In the genomic region with DNA sequence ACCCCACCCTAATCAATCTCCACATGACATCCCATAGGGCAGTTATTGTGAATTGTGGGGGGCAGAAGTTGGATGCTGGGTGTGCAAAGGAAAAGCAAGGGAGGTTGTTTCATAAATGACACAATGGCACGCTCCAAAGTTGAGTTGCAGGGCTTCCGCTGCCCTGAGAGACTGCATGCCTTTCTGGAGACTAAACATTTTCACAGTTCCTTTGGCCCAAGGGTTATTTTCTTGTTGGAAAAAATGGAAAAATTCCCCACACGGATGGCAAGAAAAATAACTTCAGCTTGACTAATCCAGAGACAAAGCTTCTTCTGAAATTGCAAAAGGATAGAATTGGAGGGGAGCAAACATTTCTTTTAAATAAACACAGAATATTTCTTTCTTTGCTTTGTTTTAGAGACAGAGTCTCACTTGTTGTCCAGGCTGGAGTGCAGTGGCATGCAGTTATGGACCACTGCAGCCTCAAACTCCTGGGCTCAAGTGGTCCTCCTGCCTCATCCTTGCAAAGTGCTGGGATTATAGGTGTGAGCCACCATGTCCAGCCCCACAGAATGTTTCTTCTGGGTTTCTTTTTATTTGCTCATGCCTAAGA, we compare ENCODE assay signal across 19 cellular contexts. TPM values are rescaled to one million over a fixed set of nuclear protein-coding genes. Genes with fewer than 3 reads are reported as not detected.
A peak's percentile ranks its signal among the peaks of the same experiment; 100 is the strongest.
DNase-seq lines count a peak whose midpoint lies in the region; ATAC-seq, FAIRE-seq and TF ChIP-seq lines count a peak whose summit lies in the region.
"Had no signal": no experiment of that assay in that cellular context is flagged by ENCODE, and none has a peak within 500 bp of the region (broad histone marks: within the 10 kb centered on the region; RNA-seq: fewer than 3 reads in every experiment).

No MANE protein-coding gene starts in this region.

- no peaks in the 10 kb centered on the region for H3K36me3 ChIP-seq in SK-N-SH (replicated peaks in 1 of 2; ENCODE audit: control insufficient read depth in 1 of 2, insufficient read depth in 2 of 2, low read length in 1 of 2)
- H3K36me3 ChIP-seq in fibroblast of lung (ENCODE audit: control insufficient read depth, insufficient read depth, low read length), result no peaks in the 10 kb centered on the region

- CTCF ChIA-PET in SK-N-SH (lab: Yijun Ruan, JAX), result interaction anchor here (1.1 to 1.4 kb wide), 2 partner anchors 17 to 281 kb away, joined by 3 to 4 read pairs; no protein-coding TSS in a partner anchor

- H3K27me3 ChIP-seq in SK-N-SH (ENCODE audit: insufficient read depth), result no peaks in the 10 kb centered on the region
- no peaks in the 10 kb centered on the region for H3K27me3 ChIP-seq in fibroblast of lung (ENCODE audit: control insufficient read depth, insufficient read depth, low read length)

- peak overlapping the region; percentile 76 to 97; a peak in 3 of 4 replicates for H3K27ac ChIP-seq in SK-N-SH (ENCODE audit: low read depth in 2 of 2, low read length in 1 of 2)
- H3K27ac ChIP-seq in fibroblast of lung (ENCODE audit: insufficient read depth, low read length), result peak overlapping the region; percentile 36

- POLR2A ChIA-PET in SK-N-SH (lab: Yijun Ruan, JAX), result no interaction called here

- no peaks in the 10 kb centered on the region for H3K9me2 ChIP-seq in SK-N-SH

- intact Hi-C loops in sciatic nerve (cut with DNase I), result no loop called here

- no peak for TF ChIP-seq RAD21 in SK-N-SH (IDR thresholded peaks at IDR 0.05; ENCODE audit: low read length)

- peak in 1 of 2 experiments; percentile 76; a peak in 1 of 4 replicates for TF ChIP-seq EP300 in SK-N-SH (IDR thresholded peaks at IDR 0.05; ENCODE audit: borderline replicate concordance in 1 of 2, low read depth in 1 of 2, low read length in 1 of 2)

- H4K20me1 ChIP-seq in SK-N-SH (ENCODE audit: insufficient read depth) (no peaks in the 10 kb centered on the region), fibroblast of lung (ENCODE audit: control insufficient read depth, extremely low read depth, insufficient read depth, low read length) (no peaks in the 10 kb centered on the region)

- H2AFZ ChIP-seq in SK-N-SH (ENCODE audit: low read depth) (no peak overlapping the region; the same call in 1 of the 2 replicates), fibroblast of lung (ENCODE audit: low read length) (no peak overlapping the region)

- H3K79me2 ChIP-seq in SK-N-SH (ENCODE audit: insufficient read depth) (0 out of 2 replicates have a peak, but pooled peaks cover 5% of the 10 kb centered on the region), fibroblast of lung (ENCODE audit: control insufficient read depth, insufficient read depth, low read length) (no peaks in the 10 kb centered on the region)

- H3F3A ChIP-seq in SK-N-SH (replicated peaks; ENCODE audit: insufficient read depth), result peaks cover 64% of the 10 kb centered on the region

- ATAC-seq in sciatic nerve, result peak; percentile 55
- ATAC-seq: mucosa of descending colon; stimulated activated naive CD8-positive, alpha-beta T cell treated with anti-CD3 and anti-CD28 coated beads, Interleukin-15, amount 100 ng/mL, for 72 hours; WTC11 had no signal

- TF ChIP-seq CTCF in SK-N-SH (IDR thresholded peaks at IDR 0.05), result no peak
- no peak for TF ChIP-seq CTCF in fibroblast of lung (conservative IDR thresholded peaks at IDR 0.05 in 1 of 2, IDR thresholded peaks at IDR 0.05 in 1 of 2; ENCODE audit: low read depth in 1 of 2, low read length in 2 of 2)

- H3K4me1 ChIP-seq in SK-N-SH (ENCODE audit: control insufficient read depth in 1 of 2, insufficient read depth in 2 of 2, low read depth in 1 of 2, low read length in 1 of 2), result peaks cover 6 to 42% of the 10 kb centered on the region in 2 experiments
- H3K4me1 ChIP-seq in fibroblast of lung (ENCODE audit: control insufficient read depth, extremely low read depth, insufficient read depth, low read length), result peaks cover 17% of the 10 kb centered on the region

- H3K4me3 ChIP-seq in SK-N-SH (ENCODE audit: low read depth in 2 of 2, low read length in 1 of 2) (no peak overlapping the region), fibroblast of lung (replicated peaks in 1 of 4; ENCODE audit: control extremely low read depth in 1 of 4, insufficient read depth in 1 of 4, low read depth in 3 of 4, low read length in 4 of 4) (no peak overlapping the region)
- H3K4me3 ChIP-seq: mucosa of descending colon had no signal

- DNase-seq in EH (ENCODE audit: low read depth), result peak; percentile 98
- DNase-seq in SK-N-SH, result no peak
- peak; percentile 72 to 92 for DNase-seq in fibroblast of lung (ENCODE audit: low read depth in 2 of 2)
- no peak for DNase-seq in sciatic nerve (ENCODE audit: low spot score)
- DNase-seq in activated CD4-positive, alpha-beta T cell treated with anti-CD3 and anti-CD28 coated beads, Interleukin-2, amount 50 U/mL, for 4 hours, result no peak
- DNase-seq in HTR-8/SVneo (ENCODE audit: insufficient read length, low spot score), result no peak
- DNase-seq in dermis blood vessel endothelial cell, result no peak
- no peak for DNase-seq in NCI-H1105 (lab: John Stamatoyannopoulos, UW)
- DNase-seq: activated gamma-delta T cell; CD4-positive, alpha-beta memory T cell; effector CD8-positive, alpha-beta T cell; mucosa of descending colon; NCI-H1930; NCI-H526 treated with DMSO at 0.1 percent for 48 hours; stimulated activated CD4-positive, alpha-beta T cell treated with anti-CD3 and anti-CD28 coated beads, Interleukin-12 subunit alpha, Interleukin-12 subunit beta, amount 100 ng/mL, for 4 hours; stimulated activated naive CD8-positive, alpha-beta T cell treated with anti-CD3 and anti-CD28 coated beads, Interleukin-15, amount 100 ng/mL, for 72 hours; T-helper 1 cell had no signal

- H3K4me2 ChIP-seq in SK-N-SH (peak overlapping the region; percentile 64), fibroblast of lung (ENCODE audit: extremely low read depth, insufficient read depth, low read length) (peak overlapping the region; percentile 71)

- whole genome bisulfite sequencing in SK-N-SH (ENCODE audit: low lambda C conversion rate), result 44% methylated on average over 3 of the region's 3 CpGs

- no peak for FAIRE-seq in HTR-8/SVneo (lab: Jason Lieb, UNC)
- FAIRE-seq: keratinocyte had no signal

- H3K9me3 ChIP-seq in SK-N-SH (no peaks in the 10 kb centered on the region), fibroblast of lung (ENCODE audit: control insufficient read depth, insufficient read depth, low read depth, low read length) (no peaks in the 10 kb centered on the region)
- H3K9me3 ChIP-seq: mucosa of descending colon had no signal

- H3K9ac ChIP-seq in SK-N-SH (peak overlapping the region; percentile 67), fibroblast of lung (ENCODE audit: insufficient read depth, low read length) (no peak overlapping the region)

TF ChIP-seq in SK-N-SH, 30 proteins besides CTCF, POLR2A, EP300 and RAD21 (continues in another document):
- TF ChIP-seq JUND (IDR thresholded peaks at IDR 0.05), result no peak
- no peak for TF ChIP-seq TAF1 (IDR thresholded peaks at IDR 0.05; ENCODE audit: borderline replicate concordance, low read depth, low read length)
- TF ChIP-seq, protein P1, sequence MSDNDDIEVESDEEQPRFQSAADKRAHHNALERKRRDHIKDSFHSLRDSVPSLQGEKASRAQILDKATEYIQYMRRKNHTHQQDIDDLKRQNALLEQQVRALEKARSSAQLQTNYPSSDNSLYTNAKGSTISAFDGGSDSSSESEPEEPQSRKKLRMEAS (IDR thresholded peaks at IDR 0.05; ENCODE audit: low read depth), result peak; percentile 58; the same call in 1 of the 2 replicates
- TF ChIP-seq TEAD4 (IDR thresholded peaks at IDR 0.05; ENCODE audit: borderline replicate concordance, insufficient read depth), result peak; percentile 70
- no peak for TF ChIP-seq MXI1 (IDR thresholded peaks at IDR 0.05; ENCODE audit: low read depth, low read length)
- no peak for TF ChIP-seq FOXJ3 (CRISPR knock-in tag; IDR thresholded peaks at IDR 0.05)
- no peak for TF ChIP-seq NRF1 (IDR thresholded peaks at IDR 0.05; ENCODE audit: low read depth, low read length)
- no peak for TF ChIP-seq CHD2 (IDR thresholded peaks at IDR 0.05; ENCODE audit: low read length, partially characterized antibody)
- TF ChIP-seq TCF12 (IDR thresholded peaks at IDR 0.05), result peak; percentile 78
- no peak for TF ChIP-seq EZH2phosphoT487 (IDR thresholded peaks at IDR 0.05; ENCODE audit: borderline replicate concordance, low read depth)
- TF ChIP-seq FOSL2 (IDR thresholded peaks at IDR 0.05; ENCODE audit: borderline replicate concordance, low read depth), result peak; percentile 41; the same call in 1 of the 2 replicates
- no peak for TF ChIP-seq RCOR1 (IDR thresholded peaks at IDR 0.05; ENCODE audit: low read length)
- TF ChIP-seq, protein P2, sequence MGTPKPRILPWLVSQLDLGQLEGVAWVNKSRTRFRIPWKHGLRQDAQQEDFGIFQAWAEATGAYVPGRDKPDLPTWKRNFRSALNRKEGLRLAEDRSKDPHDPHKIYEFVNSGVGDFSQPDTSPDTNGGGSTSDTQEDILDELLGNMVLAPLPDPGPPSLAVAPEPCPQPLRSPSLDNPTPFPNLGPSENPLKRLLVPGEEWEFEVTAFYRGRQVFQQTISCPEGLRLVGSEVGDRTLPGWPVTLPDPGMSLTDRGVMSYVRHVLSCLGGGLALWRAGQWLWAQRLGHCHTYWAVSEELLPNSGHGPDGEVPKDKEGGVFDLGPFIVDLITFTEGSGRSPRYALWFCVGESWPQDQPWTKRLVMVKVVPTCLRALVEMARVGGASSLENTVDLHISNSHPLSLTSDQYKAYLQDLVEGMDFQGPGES (IDR thresholded peaks at IDR 0.05; ENCODE audit: low read depth, low read length), result no peak
- TF ChIP-seq RXRA (IDR thresholded peaks at IDR 0.05; ENCODE audit: borderline replicate concordance, low read depth), result peak; percentile 50; the same call in 1 of the 2 replicates
- TF ChIP-seq YY1 (IDR thresholded peaks at IDR 0.05; ENCODE audit: low read depth), result 0 out of 2 replicates have a peak, but pooled peaks have one; percentile 55
- peak; percentile 54; the same call in 1 of the 2 replicates for TF ChIP-seq NFIC (IDR thresholded peaks at IDR 0.05; ENCODE audit: borderline replicate concordance)

RNA-seq across cellular contexts. Expression of a gene that starts 19.1 kb away (rescaled TPM):
- polyA plus RNA-seq in SK-N-SH (2012; rRNA removed), result 1,371 and 1,764 TPM in 2 replicates
- 1,590 and 2,049 TPM in 2 replicates for polyA plus RNA-seq in SK-N-SH (2012; cell fraction: cytosol; rRNA removed)
- 2,523 and 2,991 TPM in 2 replicates for polyA plus RNA-seq in SK-N-SH (2012; cell fraction: nucleus; rRNA removed)
- total RNA-seq in fibroblast of lung, result 224 and 279 TPM in 2 replicates
- polyA plus RNA-seq in fibroblast of lung, result 515 and 1,732 TPM in 2 replicates
- polyA plus RNA-seq in fibroblast of lung (2012), result 351 and 1,059 TPM in 2 replicates
- 61.4 and 196 TPM in 2 replicates for polyA minus RNA-seq in fibroblast of lung (ENCODE audit: low replicate concordance)
- 396 TPM for total RNA-seq in sciatic nerve
- total RNA-seq in dermis blood vessel endothelial cell, result 309 and 334 TPM in 2 replicates

Comparison
In these comparisons a context has a peak if more than half of its experiments do, and no peak if none do; other contexts are left out.
1. DNase-seq: peak in EH (single experiment) and fibroblast of lung (2 of 2); none in SK-N-SH (single experiment), sciatic nerve (single experiment), activated CD4-positive, alpha-beta T cell treated with anti-CD3 and anti-CD28 coated beads, Interleukin-2, amount 50 U/mL, for 4 hours (0 of 2), HTR-8/SVneo (single experiment), dermis blood vessel endothelial cell (single experiment) and NCI-H1105 (single experiment).